In the genomic region with DNA sequence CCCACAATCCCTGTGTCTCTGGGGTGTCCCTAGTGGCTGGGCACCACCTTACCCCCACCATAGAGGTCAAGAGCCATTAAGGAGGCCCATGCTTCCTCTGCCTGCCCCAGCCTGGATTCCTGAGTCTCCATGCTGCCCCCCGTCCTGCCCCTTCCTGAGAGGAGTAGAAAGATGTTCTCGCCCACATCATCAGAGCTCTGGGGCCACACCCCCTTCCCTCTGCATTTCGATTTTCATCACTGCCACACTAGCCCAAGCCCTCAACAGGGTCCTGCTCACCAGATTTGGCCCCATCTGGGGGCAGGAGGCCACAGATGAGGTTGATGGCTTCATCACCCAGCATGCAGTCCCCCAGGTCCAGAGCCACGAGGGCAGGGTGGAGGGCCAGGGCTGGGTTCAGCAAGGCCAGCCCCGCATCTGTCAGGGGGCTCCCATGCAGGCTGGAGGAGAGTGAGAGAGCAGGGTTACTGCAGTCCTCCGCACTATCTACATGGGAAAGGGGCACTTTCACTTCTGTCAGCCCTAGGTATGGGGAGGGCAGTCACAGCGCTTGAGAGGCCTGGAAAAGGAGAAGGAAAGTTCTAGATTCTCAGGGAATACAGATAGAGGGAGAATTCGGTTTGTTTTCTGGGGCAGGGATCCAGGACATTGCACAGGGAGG, we compare ENCODE assay signal across 2 cellular contexts.
TF ChIP-seq lines count a peak whose summit lies in the region.

No MANE protein-coding gene starts in this region.

TF ChIP-seq in SK-N-SH, 30 proteins besides CTCF, POLR2A, EP300 and RAD21 (continued from another document):
- TF ChIP-seq, protein P1, sequence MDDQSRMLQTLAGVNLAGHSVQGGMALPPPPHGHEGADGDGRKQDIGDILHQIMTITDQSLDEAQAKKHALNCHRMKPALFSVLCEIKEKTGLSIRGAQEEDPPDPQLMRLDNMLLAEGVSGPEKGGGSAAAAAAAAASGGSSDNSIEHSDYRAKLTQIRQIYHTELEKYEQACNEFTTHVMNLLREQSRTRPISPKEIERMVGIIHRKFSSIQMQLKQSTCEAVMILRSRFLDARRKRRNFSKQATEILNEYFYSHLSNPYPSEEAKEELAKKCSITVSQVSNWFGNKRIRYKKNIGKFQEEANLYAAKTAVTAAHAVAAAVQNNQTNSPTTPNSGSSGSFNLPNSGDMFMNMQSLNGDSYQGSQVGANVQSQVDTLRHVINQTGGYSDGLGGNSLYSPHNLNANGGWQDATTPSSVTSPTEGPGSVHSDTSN (IDR thresholded peaks at IDR 0.05), result no peak
- TF ChIP-seq YY1 (IDR thresholded peaks at IDR 0.05; ENCODE audit: low read depth) (no peak), FOXM1 (IDR thresholded peaks at IDR 0.05; ENCODE audit: low read depth) (no peak), MXI1 (IDR thresholded peaks at IDR 0.05; ENCODE audit: low read depth, low read length) (no peak), FOXJ3 (CRISPR knock-in tag; IDR thresholded peaks at IDR 0.05) (no peak)
- TF ChIP-seq, protein P2, sequence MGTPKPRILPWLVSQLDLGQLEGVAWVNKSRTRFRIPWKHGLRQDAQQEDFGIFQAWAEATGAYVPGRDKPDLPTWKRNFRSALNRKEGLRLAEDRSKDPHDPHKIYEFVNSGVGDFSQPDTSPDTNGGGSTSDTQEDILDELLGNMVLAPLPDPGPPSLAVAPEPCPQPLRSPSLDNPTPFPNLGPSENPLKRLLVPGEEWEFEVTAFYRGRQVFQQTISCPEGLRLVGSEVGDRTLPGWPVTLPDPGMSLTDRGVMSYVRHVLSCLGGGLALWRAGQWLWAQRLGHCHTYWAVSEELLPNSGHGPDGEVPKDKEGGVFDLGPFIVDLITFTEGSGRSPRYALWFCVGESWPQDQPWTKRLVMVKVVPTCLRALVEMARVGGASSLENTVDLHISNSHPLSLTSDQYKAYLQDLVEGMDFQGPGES (IDR thresholded peaks at IDR 0.05; ENCODE audit: low read depth, low read length), result no peak
- TF ChIP-seq, protein P3, sequence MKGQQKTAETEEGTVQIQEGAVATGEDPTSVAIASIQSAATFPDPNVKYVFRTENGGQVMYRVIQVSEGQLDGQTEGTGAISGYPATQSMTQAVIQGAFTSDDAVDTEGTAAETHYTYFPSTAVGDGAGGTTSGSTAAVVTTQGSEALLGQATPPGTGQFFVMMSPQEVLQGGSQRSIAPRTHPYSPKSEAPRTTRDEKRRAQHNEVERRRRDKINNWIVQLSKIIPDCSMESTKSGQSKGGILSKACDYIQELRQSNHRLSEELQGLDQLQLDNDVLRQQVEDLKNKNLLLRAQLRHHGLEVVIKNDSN (IDR thresholded peaks at IDR 0.05; ENCODE audit: borderline replicate concordance, low read depth), result no peak

TF ChIP-seq in SK-N-SH treated with all-trans-retinoic acid at 6 μM for 48 hours, 23 proteins besides CTCF, POLR2A, EP300 and RAD21 (continued from another document):
- TF ChIP-seq, protein P4, sequence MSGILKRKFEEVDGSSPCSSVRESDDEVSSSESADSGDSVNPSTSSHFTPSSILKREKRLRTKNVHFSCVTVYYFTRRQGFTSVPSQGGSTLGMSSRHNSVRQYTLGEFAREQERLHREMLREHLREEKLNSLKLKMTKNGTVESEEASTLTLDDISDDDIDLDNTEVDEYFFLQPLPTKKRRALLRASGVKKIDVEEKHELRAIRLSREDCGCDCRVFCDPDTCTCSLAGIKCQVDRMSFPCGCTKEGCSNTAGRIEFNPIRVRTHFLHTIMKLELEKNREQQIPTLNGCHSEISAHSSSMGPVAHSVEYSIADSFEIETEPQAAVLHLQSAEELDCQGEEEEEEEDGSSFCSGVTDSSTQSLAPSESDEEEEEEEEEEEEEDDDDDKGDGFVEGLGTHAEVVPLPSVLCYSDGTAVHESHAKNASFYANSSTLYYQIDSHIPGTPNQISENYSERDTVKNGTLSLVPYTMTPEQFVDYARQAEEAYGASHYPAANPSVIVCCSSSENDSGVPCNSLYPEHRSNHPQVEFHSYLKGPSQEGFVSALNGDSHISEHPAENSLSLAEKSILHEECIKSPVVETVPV (CRISPR knock-in tag; IDR thresholded peaks at IDR 0.05), result no peak
